Comparison of ENCODE assay signal across 1 cellular context in genomic region chr17:19144364-19144763, GRCh38.
TF ChIP-seq lines count a peak whose summit lies in the region.

No MANE protein-coding gene starts in this region.

TF ChIP-seq in HepG2, 621 proteins besides CTCF, POLR2A, EP300 and RAD21:
- TF ChIP-seq TEAD3 (CRISPR knock-in tag; optimal IDR thresholded peaks at IDR 0.05; ENCODE audit: borderline replicate concordance) (peak; percentile 55), ZNF646 (CRISPR knock-in tag; IDR thresholded peaks at IDR 0.05) (peak; percentile 53; the same call in 1 of the 2 replicates)
